10 cellular contexts compared by ENCODE assay signal in the genomic region with DNA sequence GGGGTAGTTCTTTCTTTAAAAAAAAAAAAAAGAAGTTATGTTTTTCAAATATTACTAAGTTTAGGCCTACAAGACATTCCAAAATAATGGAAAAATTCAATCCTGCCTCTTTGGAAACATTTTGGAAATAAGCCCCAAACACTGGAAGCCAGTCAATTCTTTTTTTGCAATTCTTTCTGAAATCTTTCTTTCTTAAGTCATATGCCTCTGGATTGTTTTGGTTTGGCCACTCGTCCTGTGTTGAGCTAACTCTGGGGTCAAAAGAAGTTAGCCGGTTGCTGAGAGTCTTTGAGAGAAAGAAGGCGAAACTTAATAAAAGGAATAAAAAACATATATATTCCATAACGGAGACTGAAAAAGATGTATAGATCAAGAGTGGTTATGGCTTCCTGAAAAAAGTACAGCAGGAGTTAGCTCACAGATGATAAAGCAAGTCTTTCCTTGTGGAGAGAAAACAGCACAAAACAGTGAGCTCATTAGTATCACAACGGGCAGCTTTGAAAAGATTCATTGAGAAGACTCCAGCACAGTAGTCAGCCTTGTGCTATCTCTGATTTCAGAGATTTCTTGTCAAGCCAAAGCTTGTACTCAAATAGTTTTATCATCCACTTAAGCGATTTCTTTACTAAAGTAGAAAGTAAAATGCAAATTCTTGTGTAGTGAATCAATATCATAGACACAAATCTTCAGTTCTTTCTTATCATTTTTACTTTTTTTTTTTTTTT.
DNase-seq lines count a peak whose midpoint lies in the region; TF ChIP-seq lines count a peak whose summit lies in the region.
"Had no signal": no experiment of that assay in that cellular context is flagged by ENCODE, and none has a peak within 500 bp of the region (broad histone marks: within the 10 kb centered on the region; RNA-seq: fewer than 3 reads in every experiment).

No MANE protein-coding gene starts in this region.

- H3K9me3 ChIP-seq in osteoblast (ENCODE audit: low read depth, low read length): no peaks in the 10 kb centered on the region

- H2AFZ ChIP-seq in ACC112 (ENCODE audit: low read length, unreplicated experiment) (peak overlapping the region; percentile 6), osteoblast (ENCODE audit: low read length) (no peak overlapping the region)

- peak; percentile 49 for DNase-seq in astrocyte of the hippocampus (ENCODE audit: low read depth, low spot score)
- peak; percentile 80 for DNase-seq in globus pallidus (ENCODE audit: low spot score)
- no peak for DNase-seq in osteoblast (ENCODE audit: insufficient read length, low spot score, missing footprints)
- no peak for DNase-seq in SHP77 treated with DMSO at 0.1 percent for 48 hours (lab: John Stamatoyannopoulos, UW)
- DNase-seq in NCI-H2171 (lab: John Stamatoyannopoulos, UW): no peak
- no peak for DNase-seq in activated CD4-positive, alpha-beta T cell treated with anti-CD3 and anti-CD28 coated beads for 48 hours
- no peak for DNase-seq in activated effector memory CD4-positive, alpha-beta T cell treated with Interleukin-2 at 50 U/mL for 16 hours
- DNase-seq: activated CD4-positive, alpha-beta T cell treated with anti-CD3 and anti-CD28 coated beads, Interleukin-2, amount 10 ng/mL, durations not matched to agents 7 days and 5 days; NCI-H446 treated with DMSO at 0.1 percent for 48 hours had no signal

- peaks cover 20% of the 10 kb centered on the region for H3K4me1 ChIP-seq in ACC112 (ENCODE audit: control insufficient read depth, insufficient read depth, low read length, unreplicated experiment)
- peaks cover 21% of the 10 kb centered on the region for H3K4me1 ChIP-seq in osteoblast (ENCODE audit: insufficient read depth, low read length)

- H3K27ac ChIP-seq in ACC112 (ENCODE audit: low read depth, low read length) (peak overlapping the region; percentile 82), osteoblast (ENCODE audit: low read depth, low read length) (peak overlapping the region; percentile 60)

- no peaks in the 10 kb centered on the region for H4K20me1 ChIP-seq in osteoblast (ENCODE audit: insufficient read depth, low read length)

- H3K27me3 ChIP-seq in ACC112 (ENCODE audit: insufficient read depth, low read length) (no peaks in the 10 kb centered on the region), osteoblast (ENCODE audit: insufficient read depth, low read length) (peaks cover 14% of the 10 kb centered on the region)

- peak overlapping the region; percentile 58 for H3K4me2 ChIP-seq in osteoblast (ENCODE audit: insufficient read depth, low read length)

- TF ChIP-seq CTCF in osteoblast (IDR thresholded peaks at IDR 0.05; ENCODE audit: extremely low read depth, low read depth, low read length): no peak

- H3K36me3 ChIP-seq in ACC112 (ENCODE audit: insufficient read depth, low read length): peaks cover 10% of the 10 kb centered on the region; the same call in 1 of the 2 replicates
- peaks cover 14% of the 10 kb centered on the region for H3K36me3 ChIP-seq in osteoblast (ENCODE audit: insufficient read depth, low read length)

- H3K4me3 ChIP-seq in ACC112 (ENCODE audit: low read depth, low read length): peak overlapping the region; percentile 45
- H3K4me3 ChIP-seq in osteoblast (ENCODE audit: insufficient read depth, low read length): no peak overlapping the region

- H3K79me2 ChIP-seq in ACC112 (ENCODE audit: control insufficient read depth, insufficient read depth, low read length, unreplicated experiment) (peaks cover 23% of the 10 kb centered on the region), osteoblast (ENCODE audit: insufficient read depth, low read length) (peaks cover 34% of the 10 kb centered on the region)

Comparison
In these comparisons a context has a peak if more than half of its experiments do, and no peak if none do; other contexts are left out.
1. DNase-seq: peak in astrocyte of the hippocampus (single experiment) and globus pallidus (single experiment); none in osteoblast (single experiment), SHP77 treated with DMSO at 0.1 percent for 48 hours (single experiment), NCI-H2171 (single experiment), activated CD4-positive, alpha-beta T cell treated with anti-CD3 and anti-CD28 coated beads for 48 hours (single experiment) and activated effector memory CD4-positive, alpha-beta T cell treated with Interleukin-2 at 50 U/mL for 16 hours (single experiment).